ENCODE assay signal across 11 cellular contexts in genomic region chr16:74304164-74304834, GRCh38. TPM values are rescaled to one million over a fixed set of nuclear protein-coding genes. Genes with fewer than 3 reads are reported as not detected.
DNase-seq lines count a peak whose midpoint lies in the region; TF ChIP-seq lines count a peak whose summit lies in the region.
"Had no signal": no experiment of that assay in that cellular context is flagged by ENCODE, and none has a peak within 500 bp of the region (broad histone marks: within the 10 kb centered on the region; RNA-seq: fewer than 3 reads in every experiment).

No MANE protein-coding gene starts in this region.

- no peaks in the 10 kb centered on the region for H3K9me3 ChIP-seq in neural progenitor cell (ENCODE audit: low read depth)
- H3K9me3 ChIP-seq in ascending aorta = no peaks in the 10 kb centered on the region
- H3K9me3 ChIP-seq: pancreas had no signal

- TF ChIP-seq RAD21 in Ishikawa (IDR thresholded peaks at IDR 0.05; ENCODE audit: low read depth) = 0 out of 2 replicates have a peak, but pooled peaks have one; percentile 5

- H3K36me3 ChIP-seq in brain microvascular endothelial cell (replicated peaks) (peaks cover 75% of the 10 kb centered on the region), neural progenitor cell (peaks cover 36% of the 10 kb centered on the region), ascending aorta (peaks cover 66 to 85% of the 10 kb centered on the region in 2 donors)

- H3K9me3 Mint-ChIP-seq in neural progenitor cell = no peaks in the 10 kb centered on the region
- H3K9me3 Mint-ChIP-seq in immature natural killer cell = no peaks in the 10 kb centered on the region

- TF ChIP-seq EP300 in Ishikawa (IDR thresholded peaks at IDR 0.05; ENCODE audit: borderline replicate concordance) = no peak

- in situ Hi-C loops in brain microvascular endothelial cell (cut with HindIII; ENCODE audit: low pct_ligation_motif_present, low sequenced_read_pairs) = no loop called here

- peaks cover 52% of the 10 kb centered on the region for H3F3A ChIP-seq in neural progenitor cell (ENCODE audit: low read depth)

- H3K36me3 Mint-ChIP-seq in neural progenitor cell (peaks cover 14% of the 10 kb centered on the region), immature natural killer cell (peaks cover 12 to 43% (median 13%) of the 10 kb centered on the region in 3 donors)

- H3K27ac Mint-ChIP-seq in neural progenitor cell (no peak overlapping the region), immature natural killer cell (peak overlapping the region in 1 of 6 donors; percentile 26)

- no peak overlapping the region for H2AFZ ChIP-seq in neural progenitor cell (replicated peaks)

- H3K4me3 ChIP-seq in brain microvascular endothelial cell (ENCODE audit: low read depth, low read length) (no peak overlapping the region), neural progenitor cell (no peak overlapping the region), ascending aorta (no peak overlapping the region)
- H3K4me3 ChIP-seq: pancreas had no signal

- intact Hi-C loops in ascending aorta (cut with DNase I) = no loop called here

- H3K4me1 ChIP-seq in neural progenitor cell = no peaks in the 10 kb centered on the region
- no peaks in the 10 kb centered on the region for H3K4me1 ChIP-seq in ascending aorta
- H3K4me1 ChIP-seq: pancreas had no signal

- no peak overlapping the region for H3K4me2 ChIP-seq in neural progenitor cell

- H3K9ac ChIP-seq in neural progenitor cell = no peak overlapping the region

- H3K27me3 ChIP-seq in brain microvascular endothelial cell (replicated peaks) = no peaks in the 10 kb centered on the region
- no peaks in the 10 kb centered on the region for H3K27me3 ChIP-seq in neural progenitor cell
- no peaks in the 10 kb centered on the region for H3K27me3 ChIP-seq in ascending aorta
- H3K27me3 ChIP-seq: pancreas had no signal

- H3K27me3 Mint-ChIP-seq in neural progenitor cell (ENCODE audit: insufficient read depth, low read depth) (no peaks in the 10 kb centered on the region), immature natural killer cell (ENCODE audit: low read depth in 3 of 3) (no peaks in the 10 kb centered on the region)

- H3K4me3 Mint-ChIP-seq in neural progenitor cell (no peak overlapping the region), immature natural killer cell (no peak overlapping the region)

- H3K4me1 Mint-ChIP-seq in neural progenitor cell (peaks cover 3% of the 10 kb centered on the region), immature natural killer cell (peaks cover 7 to 18% of the 10 kb centered on the region in 2 donors)

- peaks cover 16% of the 10 kb centered on the region for H3K79me2 ChIP-seq in neural progenitor cell (ENCODE audit: low read depth)

- H3K27ac ChIP-seq in brain microvascular endothelial cell (no peak overlapping the region), neural progenitor cell (no peak overlapping the region), ascending aorta (no peak overlapping the region)
- H3K27ac ChIP-seq: pancreas had no signal

- TF ChIP-seq CTCF in brain microvascular endothelial cell (IDR thresholded peaks at IDR 0.05; ENCODE audit: low read depth, low read length, missing control alignments) (peak; percentile 53), neural progenitor cell (IDR thresholded peaks at IDR 0.05) (peak; percentile 49), ascending aorta (IDR thresholded peaks at IDR 0.05) (peak in 1 of 3 experiments; percentile 14)

- H4K20me1 ChIP-seq in neural progenitor cell (ENCODE audit: low read depth) = peaks cover 4% of the 10 kb centered on the region

- DNase-seq in DMS 273 (lab: John Stamatoyannopoulos, UW; ENCODE audit: unreplicated experiment) (peak; percentile 51), DMS 273 treated with DMSO at 0.1 percent for 48 hours (lab: John Stamatoyannopoulos, UW) (no peak), brain microvascular endothelial cell (no peak), neural progenitor cell (ENCODE audit: low spot score) (no peak), ascending aorta (ENCODE audit: low spot score in 2 of 2) (no peak), occipital lobe (lab: John Stamatoyannopoulos, UW) (no peak), immature natural killer cell (no peak)
- DNase-seq: 8988T; activated T-cell treated with anti-CD3 and anti-CD28 coated beads, Interleukin-2, amount 50 U/mL, for 1 hour; pancreas had no signal

TF ChIP-seq in Ishikawa, 13 proteins besides CTCF, POLR2A, EP300 and RAD21:
- TF ChIP-seq, protein P1, sequence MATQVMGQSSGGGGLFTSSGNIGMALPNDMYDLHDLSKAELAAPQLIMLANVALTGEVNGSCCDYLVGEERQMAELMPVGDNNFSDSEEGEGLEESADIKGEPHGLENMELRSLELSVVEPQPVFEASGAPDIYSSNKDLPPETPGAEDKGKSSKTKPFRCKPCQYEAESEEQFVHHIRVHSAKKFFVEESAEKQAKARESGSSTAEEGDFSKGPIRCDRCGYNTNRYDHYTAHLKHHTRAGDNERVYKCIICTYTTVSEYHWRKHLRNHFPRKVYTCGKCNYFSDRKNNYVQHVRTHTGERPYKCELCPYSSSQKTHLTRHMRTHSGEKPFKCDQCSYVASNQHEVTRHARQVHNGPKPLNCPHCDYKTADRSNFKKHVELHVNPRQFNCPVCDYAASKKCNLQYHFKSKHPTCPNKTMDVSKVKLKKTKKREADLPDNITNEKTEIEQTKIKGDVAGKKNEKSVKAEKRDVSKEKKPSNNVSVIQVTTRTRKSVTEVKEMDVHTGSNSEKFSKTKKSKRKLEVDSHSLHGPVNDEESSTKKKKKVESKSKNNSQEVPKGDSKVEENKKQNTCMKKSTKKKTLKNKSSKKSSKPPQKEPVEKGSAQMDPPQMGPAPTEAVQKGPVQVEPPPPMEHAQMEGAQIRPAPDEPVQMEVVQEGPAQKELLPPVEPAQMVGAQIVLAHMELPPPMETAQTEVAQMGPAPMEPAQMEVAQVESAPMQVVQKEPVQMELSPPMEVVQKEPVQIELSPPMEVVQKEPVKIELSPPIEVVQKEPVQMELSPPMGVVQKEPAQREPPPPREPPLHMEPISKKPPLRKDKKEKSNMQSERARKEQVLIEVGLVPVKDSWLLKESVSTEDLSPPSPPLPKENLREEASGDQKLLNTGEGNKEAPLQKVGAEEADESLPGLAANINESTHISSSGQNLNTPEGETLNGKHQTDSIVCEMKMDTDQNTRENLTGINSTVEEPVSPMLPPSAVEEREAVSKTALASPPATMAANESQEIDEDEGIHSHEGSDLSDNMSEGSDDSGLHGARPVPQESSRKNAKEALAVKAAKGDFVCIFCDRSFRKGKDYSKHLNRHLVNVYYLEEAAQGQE (IDR thresholded peaks at IDR 0.05; ENCODE audit: low read depth) = no peak
- TF ChIP-seq ZBTB7A (IDR thresholded peaks at IDR 0.05; ENCODE audit: low read depth) (no peak), TAF1 (IDR thresholded peaks at IDR 0.05; ENCODE audit: low read depth) (no peak), MAX (IDR thresholded peaks at IDR 0.05) (no peak), NFIC (IDR thresholded peaks at IDR 0.05) (no peak), TCF12 (IDR thresholded peaks at IDR 0.05; ENCODE audit: low read depth) (no peak), YY1 (IDR thresholded peaks at IDR 0.05; ENCODE audit: low read depth) (no peak), CREB1 (IDR thresholded peaks at IDR 0.05; ENCODE audit: low read depth) (no peak), EGR1 (IDR thresholded peaks at IDR 0.05) (no peak), TEAD4 (IDR thresholded peaks at IDR 0.05) (no peak)
- TF ChIP-seq, protein P2, sequence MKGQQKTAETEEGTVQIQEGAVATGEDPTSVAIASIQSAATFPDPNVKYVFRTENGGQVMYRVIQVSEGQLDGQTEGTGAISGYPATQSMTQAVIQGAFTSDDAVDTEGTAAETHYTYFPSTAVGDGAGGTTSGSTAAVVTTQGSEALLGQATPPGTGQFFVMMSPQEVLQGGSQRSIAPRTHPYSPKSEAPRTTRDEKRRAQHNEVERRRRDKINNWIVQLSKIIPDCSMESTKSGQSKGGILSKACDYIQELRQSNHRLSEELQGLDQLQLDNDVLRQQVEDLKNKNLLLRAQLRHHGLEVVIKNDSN (IDR thresholded peaks at IDR 0.05) = no peak

RNA-seq across cellular contexts. Expression of gene PSMD7, which starts 7.7 kb away (rescaled TPM):
- total RNA-seq in neural progenitor cell (ENCODE audit: low replicate concordance) = 74.5 and 127 TPM in 2 replicates
- total RNA-seq in ascending aorta = 60.3 TPM
- 43.4 TPM for total RNA-seq in occipital lobe
- polyA plus RNA-seq in immature natural killer cell = 100 to 1,000 TPM; 106 to 128 (median 124) TPM
